ENCODE assay signal across 1 cellular context in genomic region chr12:118013283-118013682, GRCh38.
TF ChIP-seq lines count a peak whose summit lies in the region.

No MANE protein-coding gene starts in this region.

TF ChIP-seq in K562, 482 proteins besides CTCF, POLR2A, EP300 and RAD21 (continued from another document and continues in another):
- TF ChIP-seq HES1 (IDR thresholded peaks at IDR 0.05; ENCODE audit: low read depth) = no peak
- TF ChIP-seq, protein P1, sequence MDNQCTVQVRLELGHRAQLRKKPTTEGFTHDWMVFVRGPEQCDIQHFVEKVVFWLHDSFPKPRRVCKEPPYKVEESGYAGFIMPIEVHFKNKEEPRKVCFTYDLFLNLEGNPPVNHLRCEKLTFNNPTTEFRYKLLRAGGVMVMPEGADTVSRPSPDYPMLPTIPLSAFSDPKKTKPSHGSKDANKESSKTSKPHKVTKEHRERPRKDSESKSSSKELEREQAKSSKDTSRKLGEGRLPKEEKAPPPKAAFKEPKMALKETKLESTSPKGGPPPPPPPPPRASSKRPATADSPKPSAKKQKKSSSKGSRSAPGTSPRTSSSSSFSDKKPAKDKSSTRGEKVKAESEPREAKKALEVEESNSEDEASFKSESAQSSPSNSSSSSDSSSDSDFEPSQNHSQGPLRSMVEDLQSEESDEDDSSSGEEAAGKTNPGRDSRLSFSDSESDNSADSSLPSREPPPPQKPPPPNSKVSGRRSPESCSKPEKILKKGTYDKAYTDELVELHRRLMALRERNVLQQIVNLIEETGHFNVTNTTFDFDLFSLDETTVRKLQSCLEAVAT (IDR thresholded peaks at IDR 0.05) = no peak
- TF ChIP-seq ZNF217 (CRISPR knock-in tag; IDR thresholded peaks at IDR 0.05) = no peak
- no peak for TF ChIP-seq ZNF232 (CRISPR knock-in tag; IDR thresholded peaks at IDR 0.05)
- TF ChIP-seq, protein P2, sequence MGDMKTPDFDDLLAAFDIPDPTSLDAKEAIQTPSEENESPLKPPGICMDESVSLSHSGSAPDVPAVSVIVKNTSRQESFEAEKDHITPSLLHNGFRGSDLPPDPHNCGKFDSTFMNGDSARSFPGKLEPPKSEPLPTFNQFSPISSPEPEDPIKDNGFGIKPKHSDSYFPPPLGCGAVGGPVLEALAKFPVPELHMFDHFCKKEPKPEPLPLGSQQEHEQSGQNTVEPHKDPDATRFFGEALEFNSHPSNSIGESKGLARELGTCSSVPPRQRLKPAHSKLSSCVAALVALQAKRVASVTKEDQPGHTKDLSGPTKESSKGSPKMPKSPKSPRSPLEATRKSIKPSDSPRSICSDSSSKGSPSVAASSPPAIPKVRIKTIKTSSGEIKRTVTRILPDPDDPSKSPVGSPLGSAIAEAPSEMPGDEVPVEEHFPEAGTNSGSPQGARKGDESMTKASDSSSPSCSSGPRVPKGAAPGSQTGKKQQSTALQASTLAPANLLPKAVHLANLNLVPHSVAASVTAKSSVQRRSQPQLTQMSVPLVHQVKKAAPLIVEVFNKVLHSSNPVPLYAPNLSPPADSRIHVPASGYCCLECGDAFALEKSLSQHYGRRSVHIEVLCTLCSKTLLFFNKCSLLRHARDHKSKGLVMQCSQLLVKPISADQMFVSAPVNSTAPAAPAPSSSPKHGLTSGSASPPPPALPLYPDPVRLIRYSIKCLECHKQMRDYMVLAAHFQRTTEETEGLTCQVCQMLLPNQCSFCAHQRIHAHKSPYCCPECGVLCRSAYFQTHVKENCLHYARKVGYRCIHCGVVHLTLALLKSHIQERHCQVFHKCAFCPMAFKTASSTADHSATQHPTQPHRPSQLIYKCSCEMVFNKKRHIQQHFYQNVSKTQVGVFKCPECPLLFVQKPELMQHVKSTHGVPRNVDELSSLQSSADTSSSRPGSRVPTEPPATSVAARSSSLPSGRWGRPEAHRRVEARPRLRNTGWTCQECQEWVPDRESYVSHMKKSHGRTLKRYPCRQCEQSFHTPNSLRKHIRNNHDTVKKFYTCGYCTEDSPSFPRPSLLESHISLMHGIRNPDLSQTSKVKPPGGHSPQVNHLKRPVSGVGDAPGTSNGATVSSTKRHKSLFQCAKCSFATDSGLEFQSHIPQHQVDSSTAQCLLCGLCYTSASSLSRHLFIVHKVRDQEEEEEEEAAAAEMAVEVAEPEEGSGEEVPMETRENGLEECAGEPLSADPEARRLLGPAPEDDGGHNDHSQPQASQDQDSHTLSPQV (IDR thresholded peaks at IDR 0.05) = peak; percentile 44; the same call in 1 of the 2 replicates
- TF ChIP-seq FOXM1 (IDR thresholded peaks at IDR 0.05; ENCODE audit: low read depth) = 0 out of 2 replicates have a peak, but pooled peaks have one; percentile 32
- TF ChIP-seq FOXM1 (CRISPR knock-in tag; IDR thresholded peaks at IDR 0.05; ENCODE audit: low read depth) = no peak
- TF ChIP-seq ZNF316 (IDR thresholded peaks at IDR 0.05) = peak; percentile 70
- 0 out of 4 replicates have a peak, but pooled peaks of 1 of the 2 experiments have one; percentile 55 for TF ChIP-seq TEAD1 (CRISPR knock-in tag; IDR thresholded peaks at IDR 0.05)
- TF ChIP-seq, protein P3, sequence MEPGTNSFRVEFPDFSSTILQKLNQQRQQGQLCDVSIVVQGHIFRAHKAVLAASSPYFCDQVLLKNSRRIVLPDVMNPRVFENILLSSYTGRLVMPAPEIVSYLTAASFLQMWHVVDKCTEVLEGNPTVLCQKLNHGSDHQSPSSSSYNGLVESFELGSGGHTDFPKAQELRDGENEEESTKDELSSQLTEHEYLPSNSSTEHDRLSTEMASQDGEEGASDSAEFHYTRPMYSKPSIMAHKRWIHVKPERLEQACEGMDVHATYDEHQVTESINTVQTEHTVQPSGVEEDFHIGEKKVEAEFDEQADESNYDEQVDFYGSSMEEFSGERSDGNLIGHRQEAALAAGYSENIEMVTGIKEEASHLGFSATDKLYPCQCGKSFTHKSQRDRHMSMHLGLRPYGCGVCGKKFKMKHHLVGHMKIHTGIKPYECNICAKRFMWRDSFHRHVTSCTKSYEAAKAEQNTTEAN (CRISPR knock-in tag; IDR thresholded peaks at IDR 0.05) = no peak
- TF ChIP-seq TEAD4 (IDR thresholded peaks at IDR 0.05; ENCODE audit: low read length) = peak; percentile 77
- no peak for TF ChIP-seq TEAD4 (CRISPR knock-in tag; IDR thresholded peaks at IDR 0.05; ENCODE audit: borderline replicate concordance)
- TF ChIP-seq MCM3 (IDR thresholded peaks at IDR 0.05) = no peak
- TF ChIP-seq SOX6 (IDR thresholded peaks at IDR 0.05) = peak; percentile 89
- TF ChIP-seq, protein P4, sequence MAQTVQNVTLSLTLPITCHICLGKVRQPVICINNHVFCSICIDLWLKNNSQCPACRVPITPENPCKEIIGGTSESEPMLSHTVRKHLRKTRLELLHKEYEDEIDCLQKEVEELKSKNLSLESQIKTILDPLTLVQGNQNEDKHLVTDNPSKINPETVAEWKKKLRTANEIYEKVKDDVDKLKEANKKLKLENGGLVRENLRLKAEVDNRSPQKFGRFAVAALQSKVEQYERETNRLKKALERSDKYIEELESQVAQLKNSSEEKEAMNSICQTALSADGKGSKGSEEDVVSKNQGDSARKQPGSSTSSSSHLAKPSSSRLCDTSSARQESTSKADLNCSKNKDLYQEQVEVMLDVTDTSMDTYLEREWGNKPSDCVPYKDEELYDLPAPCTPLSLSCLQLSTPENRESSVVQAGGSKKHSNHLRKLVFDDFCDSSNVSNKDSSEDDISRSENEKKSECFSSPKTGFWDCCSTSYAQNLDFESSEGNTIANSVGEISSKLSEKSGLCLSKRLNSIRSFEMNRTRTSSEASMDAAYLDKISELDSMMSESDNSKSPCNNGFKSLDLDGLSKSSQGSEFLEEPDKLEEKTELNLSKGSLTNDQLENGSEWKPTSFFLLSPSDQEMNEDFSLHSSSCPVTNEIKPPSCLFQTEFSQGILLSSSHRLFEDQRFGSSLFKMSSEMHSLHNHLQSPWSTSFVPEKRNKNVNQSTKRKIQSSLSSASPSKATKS (CRISPR knock-in tag; IDR thresholded peaks at IDR 0.05) = no peak
- TF ChIP-seq, protein P5, sequence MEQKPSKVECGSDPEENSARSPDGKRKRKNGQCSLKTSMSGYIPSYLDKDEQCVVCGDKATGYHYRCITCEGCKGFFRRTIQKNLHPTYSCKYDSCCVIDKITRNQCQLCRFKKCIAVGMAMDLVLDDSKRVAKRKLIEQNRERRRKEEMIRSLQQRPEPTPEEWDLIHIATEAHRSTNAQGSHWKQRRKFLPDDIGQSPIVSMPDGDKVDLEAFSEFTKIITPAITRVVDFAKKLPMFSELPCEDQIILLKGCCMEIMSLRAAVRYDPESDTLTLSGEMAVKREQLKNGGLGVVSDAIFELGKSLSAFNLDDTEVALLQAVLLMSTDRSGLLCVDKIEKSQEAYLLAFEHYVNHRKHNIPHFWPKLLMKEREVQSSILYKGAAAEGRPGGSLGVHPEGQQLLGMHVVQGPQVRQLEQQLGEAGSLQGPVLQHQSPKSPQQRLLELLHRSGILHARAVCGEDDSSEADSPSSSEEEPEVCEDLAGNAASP (IDR thresholded peaks at IDR 0.05) = no peak
- no peak for TF ChIP-seq ZNF143 (CRISPR knock-in tag; IDR thresholded peaks at IDR 0.05)
- TF ChIP-seq PTBP1 (IDR thresholded peaks at IDR 0.05; ENCODE audit: low read depth, low read length) = no peak
- 0 out of 4 replicates have a peak, but pooled peaks of 1 of the 2 experiments have one; percentile 26 for TF ChIP-seq KDM1A (IDR thresholded peaks at IDR 0.05)
- no peak for TF ChIP-seq CEBPB (tag; IDR thresholded peaks at IDR 0.05)
- TF ChIP-seq EZH2 (IDR thresholded peaks at IDR 0.05; ENCODE audit: borderline replicate concordance, low read depth, low read length) = no peak
- TF ChIP-seq TRIM28 (IDR thresholded peaks at IDR 0.05) = no peak
- peak; percentile 69 for TF ChIP-seq FOSL1 (tag; conservative IDR thresholded peaks at IDR 0.05)
- TF ChIP-seq MTF1 (CRISPR knock-in tag; IDR thresholded peaks at IDR 0.05; ENCODE audit: borderline replicate concordance) = no peak
- TF ChIP-seq, protein P6, sequence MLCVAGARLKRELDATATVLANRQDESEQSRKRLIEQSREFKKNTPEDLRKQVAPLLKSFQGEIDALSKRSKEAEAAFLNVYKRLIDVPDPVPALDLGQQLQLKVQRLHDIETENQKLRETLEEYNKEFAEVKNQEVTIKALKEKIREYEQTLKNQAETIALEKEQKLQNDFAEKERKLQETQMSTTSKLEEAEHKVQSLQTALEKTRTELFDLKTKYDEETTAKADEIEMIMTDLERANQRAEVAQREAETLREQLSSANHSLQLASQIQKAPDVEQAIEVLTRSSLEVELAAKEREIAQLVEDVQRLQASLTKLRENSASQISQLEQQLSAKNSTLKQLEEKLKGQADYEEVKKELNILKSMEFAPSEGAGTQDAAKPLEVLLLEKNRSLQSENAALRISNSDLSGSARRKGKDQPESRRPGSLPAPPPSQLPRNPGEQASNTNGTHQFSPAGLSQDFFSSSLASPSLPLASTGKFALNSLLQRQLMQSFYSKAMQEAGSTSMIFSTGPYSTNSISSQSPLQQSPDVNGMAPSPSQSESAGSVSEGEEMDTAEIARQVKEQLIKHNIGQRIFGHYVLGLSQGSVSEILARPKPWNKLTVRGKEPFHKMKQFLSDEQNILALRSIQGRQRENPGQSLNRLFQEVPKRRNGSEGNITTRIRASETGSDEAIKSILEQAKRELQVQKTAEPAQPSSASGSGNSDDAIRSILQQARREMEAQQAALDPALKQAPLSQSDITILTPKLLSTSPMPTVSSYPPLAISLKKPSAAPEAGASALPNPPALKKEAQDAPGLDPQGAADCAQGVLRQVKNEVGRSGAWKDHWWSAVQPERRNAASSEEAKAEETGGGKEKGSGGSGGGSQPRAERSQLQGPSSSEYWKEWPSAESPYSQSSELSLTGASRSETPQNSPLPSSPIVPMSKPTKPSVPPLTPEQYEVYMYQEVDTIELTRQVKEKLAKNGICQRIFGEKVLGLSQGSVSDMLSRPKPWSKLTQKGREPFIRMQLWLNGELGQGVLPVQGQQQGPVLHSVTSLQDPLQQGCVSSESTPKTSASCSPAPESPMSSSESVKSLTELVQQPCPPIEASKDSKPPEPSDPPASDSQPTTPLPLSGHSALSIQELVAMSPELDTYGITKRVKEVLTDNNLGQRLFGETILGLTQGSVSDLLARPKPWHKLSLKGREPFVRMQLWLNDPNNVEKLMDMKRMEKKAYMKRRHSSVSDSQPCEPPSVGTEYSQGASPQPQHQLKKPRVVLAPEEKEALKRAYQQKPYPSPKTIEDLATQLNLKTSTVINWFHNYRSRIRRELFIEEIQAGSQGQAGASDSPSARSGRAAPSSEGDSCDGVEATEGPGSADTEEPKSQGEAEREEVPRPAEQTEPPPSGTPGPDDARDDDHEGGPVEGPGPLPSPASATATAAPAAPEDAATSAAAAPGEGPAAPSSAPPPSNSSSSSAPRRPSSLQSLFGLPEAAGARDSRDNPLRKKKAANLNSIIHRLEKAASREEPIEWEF (CRISPR knock-in tag; IDR thresholded peaks at IDR 0.05) = no peak
- TF ChIP-seq, protein P7, sequence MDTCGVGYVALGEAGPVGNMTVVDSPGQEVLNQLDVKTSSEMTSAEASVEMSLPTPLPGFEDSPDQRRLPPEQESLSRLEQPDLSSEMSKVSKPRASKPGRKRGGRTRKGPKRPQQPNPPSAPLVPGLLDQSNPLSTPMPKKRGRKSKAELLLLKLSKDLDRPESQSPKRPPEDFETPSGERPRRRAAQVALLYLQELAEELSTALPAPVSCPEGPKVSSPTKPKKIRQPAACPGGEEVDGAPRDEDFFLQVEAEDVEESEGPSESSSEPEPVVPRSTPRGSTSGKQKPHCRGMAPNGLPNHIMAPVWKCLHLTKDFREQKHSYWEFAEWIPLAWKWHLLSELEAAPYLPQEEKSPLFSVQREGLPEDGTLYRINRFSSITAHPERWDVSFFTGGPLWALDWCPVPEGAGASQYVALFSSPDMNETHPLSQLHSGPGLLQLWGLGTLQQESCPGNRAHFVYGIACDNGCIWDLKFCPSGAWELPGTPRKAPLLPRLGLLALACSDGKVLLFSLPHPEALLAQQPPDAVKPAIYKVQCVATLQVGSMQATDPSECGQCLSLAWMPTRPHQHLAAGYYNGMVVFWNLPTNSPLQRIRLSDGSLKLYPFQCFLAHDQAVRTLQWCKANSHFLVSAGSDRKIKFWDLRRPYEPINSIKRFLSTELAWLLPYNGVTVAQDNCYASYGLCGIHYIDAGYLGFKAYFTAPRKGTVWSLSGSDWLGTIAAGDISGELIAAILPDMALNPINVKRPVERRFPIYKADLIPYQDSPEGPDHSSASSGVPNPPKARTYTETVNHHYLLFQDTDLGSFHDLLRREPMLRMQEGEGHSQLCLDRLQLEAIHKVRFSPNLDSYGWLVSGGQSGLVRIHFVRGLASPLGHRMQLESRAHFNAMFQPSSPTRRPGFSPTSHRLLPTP (IDR thresholded peaks at IDR 0.05; ENCODE audit: borderline replicate concordance, extremely low read depth, insufficient read length) = no peak
- peak; percentile 74 for TF ChIP-seq EHMT2 (IDR thresholded peaks at IDR 0.05)
- no peak for TF ChIP-seq DDX20 (tag; IDR thresholded peaks at IDR 0.05; ENCODE audit: low read depth)
- TF ChIP-seq THAP12 (CRISPR knock-in tag; IDR thresholded peaks at IDR 0.05) = no peak
- no peak for TF ChIP-seq GMEB1 (CRISPR knock-in tag; IDR thresholded peaks at IDR 0.05)
- no peak for TF ChIP-seq CBX3 (IDR thresholded peaks at IDR 0.05; ENCODE audit: borderline replicate concordance in 1 of 2, low read length in 2 of 2)
- TF ChIP-seq BRF1 (IDR thresholded peaks at IDR 0.05; ENCODE audit: borderline replicate concordance, extremely low read depth, insufficient read length) = no peak
- no peak for TF ChIP-seq ELF2 (CRISPR knock-in tag; IDR thresholded peaks at IDR 0.05)
